8 cellular contexts compared by ENCODE assay signal in genomic region chr14:90256354-90257131, GRCh38. TPM values are rescaled to one million over a fixed set of nuclear protein-coding genes. Genes with fewer than 3 reads are reported as not detected.
A peak's percentile ranks its signal among the peaks of the same experiment; 100 is the strongest.
DNase-seq lines count a peak whose midpoint lies in the region; ATAC-seq, FAIRE-seq and TF ChIP-seq lines count a peak whose summit lies in the region.

Gene PSMC1, plus strand, starts transcription at chr14:90256553. Its CDS starts 45 bp downstream, at chr14:90256598.

- BruUV-seq in OCI-LY7 (replicated peaks; lab: Mats Ljungman, UMichigan): TSS peak; percentile 58

- H3K27ac ChIP-seq in OCI-LY7 (ENCODE audit: low read depth, low read length, poor library complexity, severe bottlenecking) (peak within 1 kb of the TSS; percentile 53), epithelial cell of prostate (peak within 1 kb of the TSS; percentile 61)

- peak within 1 kb of the TSS; percentile 82 for H3K4me2 ChIP-seq in OCI-LY7 (ENCODE audit: low read length)

- no peak for TF ChIP-seq CTCF in D721Med (IDR thresholded peaks at IDR 0.05; ENCODE audit: insufficient read depth, missing control alignments)
- no peak for TF ChIP-seq CTCF in OCI-LY7 (conservative IDR thresholded peaks at IDR 0.05; ENCODE audit: low read length)
- TF ChIP-seq CTCF in mucosa of descending colon (IDR thresholded peaks at IDR 0.05): no peak

- POLR2A ChIA-PET in OCI-LY7 (lab: Charles Lee): interaction anchor here (1.0 to 3.0 kb wide), 4 partner anchors 10 to 126 kb away, joined by 3 to 9 read pairs (median 3); no protein-coding TSS in a partner anchor

- CTCF ChIA-PET in OCI-LY7 (lab: Charles Lee; ENCODE audit: unreplicated experiment): interaction anchor here (1.4 kb wide), 1 partner anchor 318 kb away, joined by 3 read pairs; no protein-coding TSS in a partner anchor

- H3K36me3 ChIP-seq in OCI-LY7 (ENCODE audit: insufficient read depth, low read length) (peaks cover 37% of the 10 kb centered on the region), mucosa of descending colon (ENCODE audit: low read depth) (peaks cover 10% of the 10 kb centered on the region)

- peak; percentile 87 for ATAC-seq in GM21526 (IDR thresholded peaks at IDR 0.05; ENCODE audit: low FRiP score, unreplicated experiment)
- peak; percentile 100 for ATAC-seq in mucosa of descending colon

- H2AFZ ChIP-seq in OCI-LY7 (ENCODE audit: low read length): peak within 1 kb of the TSS; percentile 99

- H3K9me3 ChIP-seq in OCI-LY7 (ENCODE audit: low read length) (peaks cover 8% of the 10 kb centered on the region; the same call in 1 of the 2 replicates), mucosa of descending colon (no peaks in the 10 kb centered on the region)

- DNase-seq in D721Med (ENCODE audit: insufficient read length, low spot score): peak; percentile 65
- peak; percentile 77 for DNase-seq in HuH-7.5 (ENCODE audit: low spot score)
- DNase-seq in OCI-LY7 (ENCODE audit: low spot score): peak; percentile 94
- peak; percentile 70 for DNase-seq in activated T-cell treated with anti-CD3 and anti-CD28 coated beads for 1 hour (ENCODE audit: low read depth)
- DNase-seq in epithelial cell of prostate (ENCODE audit: low read depth, low spot score): peak; percentile 76
- peak; percentile 90 to 94 (median 92) for DNase-seq in mucosa of descending colon
- peak; percentile 84 for DNase-seq in stimulated activated CD8-positive, alpha-beta memory T cell treated with anti-CD3 and anti-CD28 coated beads, Interleukin-4, amount 100 ng/mL, for 24 hours (ENCODE audit: low read depth)

- H3K79me2 ChIP-seq in OCI-LY7 (ENCODE audit: insufficient read depth, low read depth, low read length): peaks cover 36% of the 10 kb centered on the region

- FAIRE-seq in D721Med (lab: Jason Lieb, UNC): no peak

- H4K20me1 ChIP-seq in OCI-LY7 (ENCODE audit: insufficient read depth, low read length): 0 out of 2 replicates have a peak, but pooled peaks cover 5% of the 10 kb centered on the region

- H3K9me2 ChIP-seq in OCI-LY7 (ENCODE audit: insufficient read depth, low read length): no peaks in the 10 kb centered on the region

- intact Hi-C loops in OCI-LY7 (cut with micrococcal nuclease; ENCODE audit: unreplicated experiment) (loop anchor here (5.0 kb wide), 2 partner anchors 76 to 141 kb away; partner anchors contain the start of genes CALM1 and NRDE2), mucosa of descending colon (cut with DNase I, micrococcal nuclease) (no loop called here)

- H3K4me1 ChIP-seq in OCI-LY7 (ENCODE audit: insufficient read depth, low read length, poor library complexity, severe bottlenecking) (peaks cover 28% of the 10 kb centered on the region), mucosa of descending colon (ENCODE audit: low read depth) (peaks cover 9% of the 10 kb centered on the region)

- peak within 1 kb of the TSS; percentile 90 for H3K4me3 ChIP-seq in OCI-LY7 (ENCODE audit: low read depth, low read length, poor library complexity, severe bottlenecking)
- peak within 1 kb of the TSS; percentile 90 for H3K4me3 ChIP-seq in mucosa of descending colon

RNA-seq across cellular contexts. Expression of gene PSMC1, which starts in this region (rescaled TPM):
- total RNA-seq in OCI-LY7 (2014; rRNA removed; shearing (Covaris generic)): 100 and 117 TPM in 2 replicates
- total RNA-seq in OCI-LY7 (2022): 76.9 and 92.7 TPM in 2 replicates
- 10 to 100 TPM; 70.2 to 79.6 (median 78.6) TPM for total RNA-seq in mucosa of descending colon

Comparison
In these comparisons a context has a peak if more than half of its experiments do, and no peak if none do; other contexts are left out.
1. Peak in every context shown above with its lines: DNase-seq, ATAC-seq, H3K4me3 ChIP-seq and H3K27ac ChIP-seq.